Comparison of ENCODE assay signal across 22 cellular contexts in the genomic region with DNA sequence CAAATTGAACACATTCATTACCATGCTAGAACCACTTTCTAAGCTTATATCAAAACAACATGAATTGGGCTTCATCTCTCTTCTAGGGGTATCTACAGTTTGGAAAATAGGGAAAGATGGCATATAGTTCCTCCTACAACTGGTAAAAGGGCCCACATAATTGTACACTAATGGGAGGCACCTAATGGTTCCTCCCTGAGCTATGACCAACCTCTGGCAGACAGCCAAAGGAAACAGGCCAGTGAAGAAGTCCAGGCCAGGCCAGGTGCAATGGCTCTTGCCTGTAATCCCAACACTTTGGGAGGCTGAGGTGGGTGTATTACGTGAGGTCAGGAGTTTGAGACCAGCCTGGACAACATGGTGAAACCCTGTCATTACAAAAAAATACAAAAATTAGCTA. TPM values are rescaled to one million over a fixed set of nuclear protein-coding genes. Genes with fewer than 3 reads are reported as not detected.
DNase-seq lines count a peak whose midpoint lies in the region; ATAC-seq and TF ChIP-seq lines count a peak whose summit lies in the region.
"Had no signal": no experiment of that assay in that cellular context is flagged by ENCODE, and none has a peak within 500 bp of the region (broad histone marks: within the 10 kb centered on the region; RNA-seq: fewer than 3 reads in every experiment).

No MANE protein-coding gene starts in this region.

- ATAC-seq in HG03135 (IDR thresholded peaks at IDR 0.05; ENCODE audit: unreplicated experiment), result no peak
- ATAC-seq: A549; activated CD8-positive, alpha-beta T cell treated with anti-CD3 and anti-CD28 coated beads for 36 hours; GM12878; naive thymus-derived CD4-positive, alpha-beta T cell had no signal

- no peaks in the 10 kb centered on the region for H3K9me3 Mint-ChIP-seq in nephron
- H3K9me3 Mint-ChIP-seq: activated CD8-positive, alpha-beta T cell treated with anti-CD3 and anti-CD28 coated beads for 36 hours; naive thymus-derived CD4-positive, alpha-beta T cell had no signal

- H3K36me3 Mint-ChIP-seq in nephron (ENCODE audit: low read depth), result no peaks in the 10 kb centered on the region
- H3K36me3 Mint-ChIP-seq: naive thymus-derived CD4-positive, alpha-beta T cell had no signal

- peaks cover 18% of the 10 kb centered on the region for H3K4me1 Mint-ChIP-seq in nephron

- H3K27me3 Mint-ChIP-seq in nephron (ENCODE audit: low read depth), result peaks cover 11% of the 10 kb centered on the region
- H3K27me3 Mint-ChIP-seq: activated CD8-positive, alpha-beta T cell treated with anti-CD3 and anti-CD28 coated beads for 36 hours had no signal

- peak overlapping the region in 2 of 3 experiments; percentile 40 to 59 for H3K27ac Mint-ChIP-seq in nephron
- H3K27ac Mint-ChIP-seq: activated CD8-positive, alpha-beta T cell treated with anti-CD3 and anti-CD28 coated beads for 36 hours; naive thymus-derived CD4-positive, alpha-beta T cell had no signal

- TF ChIP-seq CTCF in nephron (IDR thresholded peaks at IDR 0.05; ENCODE audit: unreplicated experiment in 3 of 3), result no peak

- DNase-seq in NCI-H2196 (lab: John Stamatoyannopoulos, UW; ENCODE audit: unreplicated experiment) (peak; percentile 44), NCI-H2196 treated with DMSO at 0.1 percent for 48 hours (lab: John Stamatoyannopoulos, UW; ENCODE audit: unreplicated experiment) (no peak), M059J (ENCODE audit: low read depth) (peak; percentile 46), dermis blood vessel endothelial cell (peak; percentile 38), DMS114 treated with DMSO at 0.1 percent for 48 hours (lab: John Stamatoyannopoulos, UW; ENCODE audit: unreplicated experiment) (no peak), DMS79 (lab: John Stamatoyannopoulos, UW) (no peak)
- DNase-seq: activated CD8-positive, alpha-beta T cell treated with anti-CD3 and anti-CD28 coated beads for 36 hours; caudate nucleus; naive thymus-derived CD4-positive, alpha-beta T cell; NCI-H1092 treated with DMSO at 0.1 percent for 48 hours; NCI-H526 treated with DMSO at 0.1 percent for 48 hours; stimulated activated naive CD4-positive, alpha-beta T cell; upper lobe of left lung; WERI-Rb-1 had no signal

- no peak overlapping the region for H3K4me3 Mint-ChIP-seq in nephron
- H3K4me3 Mint-ChIP-seq: activated CD8-positive, alpha-beta T cell treated with anti-CD3 and anti-CD28 coated beads for 36 hours; naive thymus-derived CD4-positive, alpha-beta T cell had no signal

RNA-seq across cellular contexts. Expression of a gene that starts 23.2 kb away (rescaled TPM):
- total RNA-seq in M059J (2014; rRNA removed; shearing (Covaris generic)), result not detected in 2 replicates
- total RNA-seq in dermis blood vessel endothelial cell, result not detected in 2 replicates
- total RNA-seq: activated CD8-positive, alpha-beta T cell treated with anti-CD3 and anti-CD28 coated beads for 36 hours; fibroblast of villous mesenchyme; naive thymus-derived CD4-positive, alpha-beta T cell; RPMI7951; T-helper 1 cell treated with Interleukin-12 subunit alpha and Interleukin-12 subunit beta and Interleukin-4 antibody, amounts not matched to agents 30 ng/mL and 1 ng/mL, for 36 hours had no signal

RNA-seq across cellular contexts. Expression of a gene that starts 26.0 kb away (rescaled TPM):
- total RNA-seq in M059J (2014; rRNA removed; shearing (Covaris generic)), result 354 and 382 TPM in 2 replicates
- total RNA-seq in dermis blood vessel endothelial cell, result 72.7 and 95.0 TPM in 2 replicates

RNA-seq across cellular contexts. Expression of a gene that starts 47.2 kb away (rescaled TPM):
- total RNA-seq in M059J (2014; rRNA removed; shearing (Covaris generic)), result not detected in 2 replicates
- 0.23 and 0.34 TPM in 2 replicates for total RNA-seq in dermis blood vessel endothelial cell
- total RNA-seq: fibroblast of villous mesenchyme, prostate gland had no signal

RNA-seq across cellular contexts. Expression of a gene that starts 52.1 kb away (rescaled TPM):
- total RNA-seq in M059J (2014; rRNA removed; shearing (Covaris generic)), result 5.1 and 10.2 TPM in 2 replicates
- total RNA-seq in dermis blood vessel endothelial cell, result 16.8 and 24.2 TPM in 2 replicates

Comparison
In these comparisons a context has a peak if more than half of its experiments do, and no peak if none do; other contexts are left out.
1. DNase-seq: peak in NCI-H2196 (single experiment), M059J (single experiment) and dermis blood vessel endothelial cell (single experiment); none in NCI-H2196 treated with DMSO at 0.1 percent for 48 hours (single experiment), DMS114 treated with DMSO at 0.1 percent for 48 hours (single experiment) and DMS79 (single experiment).